ENCODE assay signal across 15 cellular contexts in genomic region chr10:96850113-96850512, GRCh38.
"Had no signal": no experiment of that assay in that cellular context is flagged by ENCODE, and none has a peak within 500 bp of the region (broad histone marks: within the 10 kb centered on the region; RNA-seq: fewer than 3 reads in every experiment).

No MANE protein-coding gene starts in this region.

- H2AFZ ChIP-seq: parathyroid adenoma had no signal

- H3K4me3 ChIP-seq: breast epithelium, thoracic aorta had no signal

- H3K36me3 ChIP-seq: breast epithelium, thoracic aorta had no signal

- H3K27ac Mint-ChIP-seq: activated CD8-positive, alpha-beta T cell treated with anti-CD3 and anti-CD28 coated beads, Interleukin-2, amount 10 ng/mL, durations not matched to agents 7 days and 5 days; activated naive CD8-positive, alpha-beta T cell treated with anti-CD3 and anti-CD28 coated beads, Interleukin-2, amount 50 U/mL, for 24 hours; activated T-cell treated with anti-CD3 and anti-CD28 coated beads, Interleukin-2, amount 50 U/mL, for 24 hours; activated T-helper 2 cell treated with anti-CD3 and anti-CD28 coated beads, Interferon-gamma antibody, Interleukin-2, Interleukin-4, amounts not matched to agents 10 μg/mL and 5 μg/mL and 100 μg/mL, durations not matched to agents 14 hours and 24 hours and 36 hours; stimulated activated naive B cell treated with anti-CD40 and anti-IgM and Interleukin-4, amounts not matched to agents 10 μg/mL and 1 μg/mL and 100 μg/mL, for 72 hours had no signal

- H3K27ac ChIP-seq: breast epithelium, parathyroid adenoma, thoracic aorta had no signal

- H3K9me3 Mint-ChIP-seq: activated naive CD8-positive, alpha-beta T cell treated with anti-CD3 and anti-CD28 coated beads, Interleukin-2, amount 50 U/mL, for 24 hours; activated T-cell treated with anti-CD3 and anti-CD28 coated beads, Interleukin-2, amount 50 U/mL, for 24 hours; activated T-helper 2 cell treated with anti-CD3 and anti-CD28 coated beads, Interferon-gamma antibody, Interleukin-2, Interleukin-4, amounts not matched to agents 10 μg/mL and 5 μg/mL and 100 μg/mL, durations not matched to agents 14 hours and 24 hours and 36 hours; natural killer cell; stimulated activated naive B cell treated with anti-CD40 and anti-IgM and Interleukin-4, amounts not matched to agents 10 μg/mL and 1 μg/mL and 100 μg/mL, for 72 hours had no signal

- H3K9me3 ChIP-seq: breast epithelium, thoracic aorta had no signal

- ATAC-seq: activated CD8-positive, alpha-beta T cell treated with anti-CD3 and anti-CD28 coated beads, Interleukin-2, amount 10 ng/mL, durations not matched to agents 7 days and 5 days; activated naive CD8-positive, alpha-beta T cell treated with anti-CD3 and anti-CD28 coated beads, Interleukin-2, amount 50 U/mL, for 24 hours; natural killer cell; stimulated activated naive B cell treated with anti-CD40 and anti-IgM and Interleukin-4, amounts not matched to agents 10 μg/mL and 1 μg/mL and 100 μg/mL, for 72 hours had no signal

- H3K4me1 ChIP-seq: breast epithelium, parathyroid adenoma had no signal

- H3K4me3 Mint-ChIP-seq: activated CD8-positive, alpha-beta T cell treated with anti-CD3 and anti-CD28 coated beads, Interleukin-2, amount 10 ng/mL, durations not matched to agents 7 days and 5 days; activated naive CD8-positive, alpha-beta T cell treated with anti-CD3 and anti-CD28 coated beads, Interleukin-2, amount 50 U/mL, for 24 hours; activated T-cell treated with anti-CD3 and anti-CD28 coated beads, Interleukin-2, amount 50 U/mL, for 24 hours; natural killer cell; stimulated activated naive B cell treated with anti-CD40 and anti-IgM and Interleukin-4, amounts not matched to agents 10 μg/mL and 1 μg/mL and 100 μg/mL, for 72 hours had no signal

- DNase-seq: activated CD4-positive, alpha-beta T cell treated with anti-CD3 and anti-CD28 coated beads for 48 hours; activated CD4-positive, CD25-positive, alpha-beta regulatory T cell; activated CD8-positive, alpha-beta T cell treated with anti-CD3 and anti-CD28 coated beads, Interleukin-2, amount 10 ng/mL, durations not matched to agents 7 days and 5 days; activated naive CD4-positive, alpha-beta T cell treated with Interleukin-2 at 50 U/mL for 16 hours; activated naive CD8-positive, alpha-beta T cell treated with anti-CD3 and anti-CD28 coated beads, Interleukin-2, amount 50 U/mL, for 24 hours; activated T-cell treated with anti-CD3 and anti-CD28 coated beads, Interleukin-2, amount 50 U/mL, for 24 hours; aorta; cortex of kidney; left ventricle myocardium superior; natural killer cell; stimulated activated naive B cell treated with anti-CD40 and anti-IgM and Interleukin-4, amounts not matched to agents 10 μg/mL and 1 μg/mL and 100 μg/mL, for 72 hours had no signal

- H3K27me3 Mint-ChIP-seq: activated naive CD8-positive, alpha-beta T cell treated with anti-CD3 and anti-CD28 coated beads, Interleukin-2, amount 50 U/mL, for 24 hours; activated T-cell treated with anti-CD3 and anti-CD28 coated beads, Interleukin-2, amount 50 U/mL, for 24 hours; stimulated activated naive B cell treated with anti-CD40 and anti-IgM and Interleukin-4, amounts not matched to agents 10 μg/mL and 1 μg/mL and 100 μg/mL, for 72 hours had no signal

- H3K36me3 Mint-ChIP-seq: natural killer cell had no signal

- H3K27me3 ChIP-seq: breast epithelium had no signal
